In genomic region chr5:66145737-66146136, GRCh38 we compare ENCODE assay signal across 9 cellular contexts. TPM values are rescaled to one million over a fixed set of nuclear protein-coding genes. Genes with fewer than 3 reads are reported as not detected.
DNase-seq lines count a peak whose midpoint lies in the region; ATAC-seq and TF ChIP-seq lines count a peak whose summit lies in the region.
"Had no signal": no experiment of that assay in that cellular context is flagged by ENCODE, and none has a peak within 500 bp of the region (broad histone marks: within the 10 kb centered on the region; RNA-seq: fewer than 3 reads in every experiment).

No MANE protein-coding gene starts in this region.

- POLR2A ChIA-PET in activated CD4-positive, alpha-beta memory T cell treated with anti-CD3 and anti-CD28 coated beads for 36 hours (lab: Charles Lee), result interaction anchor here (1.4 kb wide), 1 partner anchor 221 kb away, joined by 4 read pairs; no protein-coding TSS in a partner anchor

- intact Hi-C loops in activated CD4-positive, alpha-beta memory T cell treated with anti-CD3 and anti-CD28 coated beads for 36 hours (cut with micrococcal nuclease), result loop anchor here (10.0 kb wide), 2 partner anchors 859 to 1059 kb away; no protein-coding TSS in a partner anchor
- intact Hi-C loops in right cardiac atrium (cut with DNase I), result loop anchor here in 1 of 4 donors (10.0 kb wide), 1 partner anchor 221 kb away; the partner anchor contains the start of gene ERBIN
- intact Hi-C loops in posterior cingulate gyrus (cut with DNase I), result loop anchor here (10.0 kb wide), 1 partner anchor 381 kb away; no protein-coding TSS in a partner anchor

- no peaks in the 10 kb centered on the region for H3K9me3 Mint-ChIP-seq in activated CD4-positive, alpha-beta memory T cell treated with anti-CD3 and anti-CD28 coated beads for 36 hours
- no peaks in the 10 kb centered on the region for H3K9me3 Mint-ChIP-seq in stimulated activated memory B cell treated with anti-CD40 and anti-IgM and Interleukin-4, amounts not matched to agents 10 μg/mL and 1 μg/mL and 100 μg/mL, for 72 hours

- H3K9me3 ChIP-seq in right cardiac atrium (ENCODE audit: control insufficient read depth, low read length), result no peaks in the 10 kb centered on the region

- H3K36me3 Mint-ChIP-seq in activated CD4-positive, alpha-beta memory T cell treated with anti-CD3 and anti-CD28 coated beads for 36 hours, result peaks cover 17% of the 10 kb centered on the region
- H3K36me3 Mint-ChIP-seq in stimulated activated memory B cell treated with anti-CD40 and anti-IgM and Interleukin-4, amounts not matched to agents 10 μg/mL and 1 μg/mL and 100 μg/mL, for 72 hours, result peaks cover 7% of the 10 kb centered on the region

- H3K27me3 ChIP-seq in HL-60 (ENCODE audit: insufficient read depth, poor library complexity, severe bottlenecking), result no peaks in the 10 kb centered on the region
- H3K27me3 ChIP-seq in right cardiac atrium (ENCODE audit: control insufficient read depth, insufficient read depth), result no peaks in the 10 kb centered on the region

- peaks cover 4% of the 10 kb centered on the region for H3K4me1 ChIP-seq in right cardiac atrium (ENCODE audit: control insufficient read depth, insufficient read depth, low read length)

- no peak for TF ChIP-seq CTCF in HL-60 (IDR thresholded peaks at IDR 0.05; ENCODE audit: insufficient read depth, low read length)

- peak overlapping the region; percentile 93 for H3K4me3 Mint-ChIP-seq in activated CD4-positive, alpha-beta memory T cell treated with anti-CD3 and anti-CD28 coated beads for 36 hours
- peak overlapping the region; percentile 81 for H3K4me3 Mint-ChIP-seq in stimulated activated memory B cell treated with anti-CD40 and anti-IgM and Interleukin-4, amounts not matched to agents 10 μg/mL and 1 μg/mL and 100 μg/mL, for 72 hours

- no peaks in the 10 kb centered on the region for H3K27me3 Mint-ChIP-seq in activated CD4-positive, alpha-beta memory T cell treated with anti-CD3 and anti-CD28 coated beads for 36 hours
- H3K27me3 Mint-ChIP-seq in stimulated activated memory B cell treated with anti-CD40 and anti-IgM and Interleukin-4, amounts not matched to agents 10 μg/mL and 1 μg/mL and 100 μg/mL, for 72 hours, result no peaks in the 10 kb centered on the region

- CTCF ChIA-PET in activated CD4-positive, alpha-beta memory T cell treated with anti-CD3 and anti-CD28 coated beads for 36 hours (lab: Charles Lee), result no interaction called here

- H3K4me3 ChIP-seq in HL-60 (replicated peaks; ENCODE audit: insufficient read depth, low read length) (peak overlapping the region; percentile 55), right cardiac atrium (ENCODE audit: low read length) (peak overlapping the region; percentile 79)

- 29% methylated on average over 8 of the region's 8 CpGs for WGBS in right cardiac atrium

- peaks cover 53% of the 10 kb centered on the region for H3K4me1 Mint-ChIP-seq in activated CD4-positive, alpha-beta memory T cell treated with anti-CD3 and anti-CD28 coated beads for 36 hours (ENCODE audit: low read depth)
- peaks cover 39% of the 10 kb centered on the region for H3K4me1 Mint-ChIP-seq in stimulated activated memory B cell treated with anti-CD40 and anti-IgM and Interleukin-4, amounts not matched to agents 10 μg/mL and 1 μg/mL and 100 μg/mL, for 72 hours

- H3K27ac ChIP-seq in HL-60 (replicated peaks), result peak overlapping the region; percentile 99
- no peak overlapping the region for H3K27ac ChIP-seq in right cardiac atrium (ENCODE audit: low read length)
- H3K27ac ChIP-seq in caudate nucleus (ENCODE audit: low read depth, low read length), result no peak overlapping the region

- ATAC-seq in right cardiac atrium (no peak), HG02870 (IDR thresholded peaks at IDR 0.05; ENCODE audit: unreplicated experiment) (no peak)
- no peak for ATAC-seq in stimulated activated memory B cell treated with anti-CD40 and anti-IgM and Interleukin-4, amounts not matched to agents 10 μg/mL and 1 μg/mL and 100 μg/mL, for 72 hours
- ATAC-seq: esophagus mucosa had no signal

- H3K27ac Mint-ChIP-seq in activated CD4-positive, alpha-beta memory T cell treated with anti-CD3 and anti-CD28 coated beads for 36 hours, result peak overlapping the region; percentile 83
- peak overlapping the region; percentile 99 for H3K27ac Mint-ChIP-seq in stimulated activated memory B cell treated with anti-CD40 and anti-IgM and Interleukin-4, amounts not matched to agents 10 μg/mL and 1 μg/mL and 100 μg/mL, for 72 hours

- DNase-seq in HL-60 (ENCODE audit: low read depth in 1 of 2, low spot score in 1 of 2) (no peak), right cardiac atrium (no peak), caudate nucleus (lab: John Stamatoyannopoulos, UW) (no peak), posterior cingulate gyrus (no peak), DMS 273 (lab: John Stamatoyannopoulos, UW; ENCODE audit: unreplicated experiment) (no peak)
- DNase-seq in activated CD4-positive, alpha-beta memory T cell treated with anti-CD3 and anti-CD28 coated beads for 36 hours, result no peak

RNA-seq across cellular contexts. Expression of gene SREK1, which starts 1.6 kb away (rescaled TPM):
- total RNA-seq in activated CD4-positive, alpha-beta memory T cell treated with anti-CD3 and anti-CD28 coated beads for 36 hours, result 10 to 100 TPM; 50.9 to 54.1 TPM
- 10 to 100 TPM; 32.5 to 42.6 (median 33.3) TPM for total RNA-seq in right cardiac atrium
- 23.2 TPM for polyA plus RNA-seq in right cardiac atrium
